16 cellular contexts compared by ENCODE assay signal in genomic region chr11:3775761-3776406, GRCh38.
"Had no signal": no experiment of that assay in that cellular context is flagged by ENCODE, and none has a peak within 500 bp of the region (broad histone marks: within the 10 kb centered on the region; RNA-seq: fewer than 3 reads in every experiment).

No MANE protein-coding gene starts in this region.

- ATAC-seq: activated CD4-positive, alpha-beta T cell treated with anti-CD3 and anti-CD28 coated beads for 36 hours; activated CD8-positive, alpha-beta T cell treated with anti-CD3 and anti-CD28 coated beads, Interleukin-2, amount 10 ng/mL, durations not matched to agents 7 days and 5 days; activated naive CD8-positive, alpha-beta T cell treated with anti-CD3 and anti-CD28 coated beads, Interleukin-2, amount 50 U/mL, for 24 hours; T-cell had no signal

- DNase-seq: activated CD4-positive, alpha-beta T cell treated with anti-CD3 and anti-CD28 coated beads for 36 hours; activated CD8-positive, alpha-beta T cell treated with anti-CD3 and anti-CD28 coated beads, Interleukin-2, amount 10 ng/mL, durations not matched to agents 7 days and 5 days; activated naive CD4-positive, alpha-beta T cell treated with Interleukin-2 at 50 U/mL for 16 hours; activated naive CD8-positive, alpha-beta T cell treated with anti-CD3 and anti-CD28 coated beads, Interleukin-2, amount 50 U/mL, for 24 hours; cortex of kidney; effector memory CD4-positive, alpha-beta T cell; left ventricle myocardium inferior; stimulated activated CD4-positive, alpha-beta T cell treated with anti-CD3 and anti-CD28 coated beads, Interleukin-4, amount 100 ng/mL, for 24 hours; stomach; T-cell; WERI-Rb-1 had no signal

- H3K4me3 ChIP-seq: left ventricle myocardium inferior, stomach, thoracic aorta had no signal

- H3K4me1 Mint-ChIP-seq: activated CD4-positive, alpha-beta T cell treated with anti-CD3 and anti-CD28 coated beads for 36 hours; activated naive CD8-positive, alpha-beta T cell treated with anti-CD3 and anti-CD28 coated beads, Interleukin-2, amount 50 U/mL, for 24 hours; memory B cell; nephron had no signal

- H3K9me3 ChIP-seq: left ventricle myocardium inferior, stomach, thoracic aorta had no signal

- H3K4me3 Mint-ChIP-seq: activated CD4-positive, alpha-beta T cell treated with anti-CD3 and anti-CD28 coated beads for 36 hours; activated CD8-positive, alpha-beta T cell treated with anti-CD3 and anti-CD28 coated beads, Interleukin-2, amount 10 ng/mL, durations not matched to agents 7 days and 5 days; activated naive CD8-positive, alpha-beta T cell treated with anti-CD3 and anti-CD28 coated beads, Interleukin-2, amount 50 U/mL, for 24 hours; activated T-helper 1 cell treated with anti-CD3 and anti-CD28 coated beads, Interleukin-12 subunit alpha, Interleukin-12 subunit beta, Interleukin-2, Interleukin-4 antibody, amounts not matched to agents 30 ng/mL and 10 ng/mL and 1 ng/mL, durations not matched to agents 14 hours and 24 hours and 36 hours; memory B cell; nephron; T-cell had no signal

- H3K27ac Mint-ChIP-seq: activated CD4-positive, alpha-beta T cell treated with anti-CD3 and anti-CD28 coated beads for 36 hours; activated CD8-positive, alpha-beta T cell treated with anti-CD3 and anti-CD28 coated beads, Interleukin-2, amount 10 ng/mL, durations not matched to agents 7 days and 5 days; activated naive CD8-positive, alpha-beta T cell treated with anti-CD3 and anti-CD28 coated beads, Interleukin-2, amount 50 U/mL, for 24 hours; activated T-helper 1 cell treated with anti-CD3 and anti-CD28 coated beads, Interleukin-12 subunit alpha, Interleukin-12 subunit beta, Interleukin-2, Interleukin-4 antibody, amounts not matched to agents 30 ng/mL and 10 ng/mL and 1 ng/mL, durations not matched to agents 14 hours and 24 hours and 36 hours; memory B cell; nephron; T-cell had no signal

- H3K27ac ChIP-seq: epithelial cell of prostate, left ventricle myocardium inferior, stomach, thoracic aorta, WERI-Rb-1 had no signal

- H3K27me3 ChIP-seq: stomach had no signal

- H3K27me3 Mint-ChIP-seq: activated CD4-positive, alpha-beta T cell treated with anti-CD3 and anti-CD28 coated beads for 36 hours; activated naive CD8-positive, alpha-beta T cell treated with anti-CD3 and anti-CD28 coated beads, Interleukin-2, amount 50 U/mL, for 24 hours; memory B cell; T-cell had no signal
